Comparison of ENCODE assay signal across 1 cellular context in the genomic region with DNA sequence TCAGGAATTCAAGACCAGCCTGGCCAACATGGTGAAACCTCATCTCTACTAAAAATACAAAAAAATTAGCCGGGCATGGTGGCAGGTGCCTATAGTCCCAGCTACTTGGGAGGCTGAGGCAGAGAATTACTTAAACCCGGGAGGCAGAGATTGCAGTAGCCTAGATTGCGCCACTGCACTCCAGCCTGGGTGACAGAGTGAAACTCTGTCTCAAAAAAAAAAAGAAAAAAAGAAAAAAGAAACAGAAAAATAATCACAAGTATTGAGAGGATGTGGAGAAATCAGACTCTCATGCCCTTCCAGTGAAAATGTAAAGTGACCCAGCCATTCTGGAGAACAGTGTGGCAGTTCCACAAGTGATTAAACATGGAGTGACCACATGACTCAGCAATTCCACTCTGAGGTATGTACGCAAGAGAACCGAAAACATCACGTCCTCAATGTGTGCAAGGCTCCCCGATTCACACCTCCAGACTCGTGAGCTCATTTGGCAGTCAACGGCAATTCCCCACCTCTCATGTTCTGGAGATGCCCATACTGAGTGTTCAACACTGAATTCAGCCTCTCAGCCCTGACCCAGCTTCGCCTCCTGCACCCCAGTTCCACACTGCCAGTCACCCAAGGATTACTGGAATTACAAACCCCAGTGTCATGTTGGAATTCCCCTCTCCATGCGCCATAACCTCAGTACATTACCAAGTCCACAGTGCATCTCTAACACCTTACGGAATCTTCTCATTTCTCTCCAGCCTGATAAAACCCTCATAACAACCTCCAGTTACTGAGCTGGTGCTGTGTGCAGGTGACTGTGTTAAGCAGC.
A peak's percentile ranks its signal among the peaks of the same experiment; 100 is the strongest.
TF ChIP-seq lines count a peak whose summit lies in the region.

No MANE protein-coding gene starts in this region.

TF ChIP-seq in K562, 482 proteins besides CTCF, POLR2A, EP300 and RAD21 (continued from another document):
- TF ChIP-seq, protein P1, sequence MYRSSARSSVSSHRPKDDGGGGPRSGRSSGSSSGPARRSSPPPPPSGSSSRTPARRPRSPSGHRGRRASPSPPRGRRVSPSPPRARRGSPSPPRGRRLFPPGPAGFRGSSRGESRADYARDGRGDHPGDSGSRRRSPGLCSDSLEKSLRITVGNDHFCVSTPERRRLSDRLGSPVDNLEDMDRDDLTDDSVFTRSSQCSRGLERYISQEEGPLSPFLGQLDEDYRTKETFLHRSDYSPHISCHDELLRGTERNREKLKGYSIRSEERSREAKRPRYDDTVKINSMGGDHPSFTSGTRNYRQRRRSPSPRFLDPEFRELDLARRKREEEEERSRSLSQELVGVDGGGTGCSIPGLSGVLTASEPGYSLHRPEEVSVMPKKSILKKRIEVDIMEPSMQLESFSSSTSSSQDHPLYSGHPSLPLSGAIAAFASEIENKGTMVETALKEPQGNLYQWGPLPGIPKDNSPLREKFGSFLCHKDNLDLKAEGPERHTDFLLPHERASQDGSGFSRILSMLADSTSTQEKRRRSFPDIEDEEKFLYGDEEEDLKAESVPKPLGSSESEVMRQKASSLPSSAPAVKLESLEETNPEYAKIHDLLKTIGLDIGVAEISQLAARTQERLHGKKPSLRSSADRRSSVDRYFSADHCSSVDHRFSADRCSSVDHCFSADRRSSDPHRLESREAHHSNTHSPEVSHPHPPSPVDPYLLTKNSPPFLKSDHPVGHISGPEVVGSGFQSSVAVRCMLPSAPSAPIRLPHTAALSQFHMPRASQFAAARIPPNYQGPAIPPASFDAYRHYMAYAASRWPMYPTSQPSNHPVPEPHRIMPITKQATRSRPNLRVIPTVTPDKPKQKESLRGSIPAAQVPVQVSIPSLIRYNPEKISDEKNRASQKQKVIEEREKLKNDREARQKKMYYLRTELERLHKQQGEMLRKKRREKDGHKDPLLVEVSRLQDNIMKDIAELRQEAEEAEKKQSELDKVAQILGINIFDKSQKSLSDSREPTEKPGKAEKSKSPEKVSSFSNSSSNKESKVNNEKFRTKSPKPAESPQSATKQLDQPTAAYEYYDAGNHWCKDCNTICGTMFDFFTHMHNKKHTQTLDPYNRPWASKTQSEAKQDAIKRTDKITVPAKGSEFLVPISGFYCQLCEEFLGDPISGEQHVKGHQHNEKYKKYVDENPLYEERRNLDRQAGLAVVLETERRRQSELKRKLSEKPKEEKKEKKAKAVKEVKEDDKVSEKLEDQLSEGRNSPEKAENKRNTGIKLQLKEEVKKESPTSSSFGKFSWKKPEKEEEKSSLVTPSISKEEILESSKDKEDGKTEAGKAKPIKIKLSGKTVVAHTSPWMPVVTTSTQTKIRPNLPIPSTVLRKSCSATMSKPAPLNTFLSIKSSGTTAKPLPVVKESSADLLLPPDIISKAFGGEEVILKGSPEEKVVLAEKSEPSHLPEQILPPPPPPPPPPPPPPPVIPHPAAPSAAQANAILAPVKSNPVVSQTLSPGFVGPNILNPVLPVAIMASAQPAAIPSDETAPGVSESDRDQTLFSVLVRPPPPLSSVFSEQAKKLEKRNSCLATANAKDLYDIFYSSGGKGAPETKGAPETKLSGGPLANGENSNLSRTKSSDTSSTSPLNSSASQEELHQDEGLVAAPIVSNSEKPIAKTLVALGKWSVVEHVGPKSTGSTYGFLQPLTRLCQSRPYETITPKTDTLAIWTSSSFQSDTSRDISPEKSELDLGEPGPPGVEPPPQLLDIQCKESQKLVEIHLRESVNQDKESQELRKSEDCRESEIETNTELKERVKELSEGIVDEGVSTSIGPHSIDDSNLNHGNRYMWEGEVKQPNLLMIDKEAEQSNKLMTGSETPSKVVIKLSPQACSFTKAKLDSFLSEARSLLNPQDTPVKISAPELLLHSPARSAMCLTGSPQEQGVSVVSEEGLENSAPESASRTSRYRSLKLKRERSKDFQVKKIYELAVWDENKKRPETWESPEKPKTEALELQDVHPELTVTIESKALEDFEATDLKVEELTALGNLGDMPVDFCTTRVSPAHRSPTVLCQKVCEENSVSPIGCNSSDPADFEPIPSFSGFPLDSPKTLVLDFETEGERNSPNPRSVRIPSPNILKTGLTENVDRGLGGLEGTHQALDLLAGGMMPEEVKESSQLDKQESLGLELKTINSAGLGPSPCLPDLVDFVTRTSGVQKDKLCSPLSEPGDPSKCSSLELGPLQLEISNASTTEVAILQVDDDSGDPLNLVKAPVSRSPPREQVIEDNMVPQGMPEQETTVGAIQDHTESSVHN (IDR thresholded peaks at IDR 0.05; ENCODE audit: borderline replicate concordance in 1 of 2, low read depth in 1 of 2), result 0 out of 4 replicates have a peak, but pooled peaks of 1 of the 2 experiments have one; percentile 21
- peak; percentile 96 for TF ChIP-seq C11orf30 (IDR thresholded peaks at IDR 0.05; ENCODE audit: low read depth)
- TF ChIP-seq PHTF2 (CRISPR knock-in tag; IDR thresholded peaks at IDR 0.05), result no peak
- no peak for TF ChIP-seq POLR2B (IDR thresholded peaks at IDR 0.05; ENCODE audit: low read depth, partially characterized antibody)
- TF ChIP-seq, protein P2, sequence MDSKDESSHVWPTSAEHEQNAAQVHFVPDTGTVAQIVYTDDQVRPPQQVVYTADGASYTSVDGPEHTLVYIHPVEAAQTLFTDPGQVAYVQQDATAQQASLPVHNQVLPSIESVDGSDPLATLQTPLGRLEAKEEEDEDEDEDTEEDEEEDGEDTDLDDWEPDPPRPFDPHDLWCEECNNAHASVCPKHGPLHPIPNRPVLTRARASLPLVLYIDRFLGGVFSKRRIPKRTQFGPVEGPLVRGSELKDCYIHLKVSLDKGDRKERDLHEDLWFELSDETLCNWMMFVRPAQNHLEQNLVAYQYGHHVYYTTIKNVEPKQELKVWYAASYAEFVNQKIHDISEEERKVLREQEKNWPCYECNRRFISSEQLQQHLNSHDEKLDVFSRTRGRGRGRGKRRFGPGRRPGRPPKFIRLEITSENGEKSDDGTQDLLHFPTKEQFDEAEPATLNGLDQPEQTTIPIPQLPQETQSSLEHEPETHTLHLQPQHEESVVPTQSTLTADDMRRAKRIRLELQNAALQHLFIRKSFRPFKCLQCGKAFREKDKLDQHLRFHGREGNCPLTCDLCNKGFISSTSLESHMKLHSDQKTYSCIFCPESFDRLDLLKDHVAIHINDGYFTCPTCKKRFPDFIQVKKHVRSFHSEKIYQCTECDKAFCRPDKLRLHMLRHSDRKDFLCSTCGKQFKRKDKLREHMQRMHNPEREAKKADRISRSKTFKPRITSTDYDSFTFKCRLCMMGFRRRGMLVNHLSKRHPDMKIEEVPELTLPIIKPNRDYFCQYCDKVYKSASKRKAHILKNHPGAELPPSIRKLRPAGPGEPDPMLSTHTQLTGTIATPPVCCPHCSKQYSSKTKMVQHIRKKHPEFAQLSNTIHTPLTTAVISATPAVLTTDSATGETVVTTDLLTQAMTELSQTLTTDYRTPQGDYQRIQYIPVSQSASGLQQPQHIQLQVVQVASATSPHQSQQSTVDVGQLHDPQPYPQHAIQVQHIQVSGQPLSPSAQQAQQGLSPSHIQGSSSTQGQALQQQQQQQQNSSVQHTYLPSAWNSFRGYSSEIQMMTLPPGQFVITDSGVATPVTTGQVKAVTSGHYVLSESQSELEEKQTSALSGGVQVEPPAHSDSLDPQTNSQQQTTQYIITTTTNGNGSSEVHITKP (IDR thresholded peaks at IDR 0.05; ENCODE audit: partially characterized antibody), result peak; percentile 66
- TF ChIP-seq HDAC8 (tag; IDR thresholded peaks at IDR 0.05), result 0 out of 2 replicates have a peak, but pooled peaks have one; percentile 33
- no peak for TF ChIP-seq DIDO1 (tag; IDR thresholded peaks at IDR 0.05; ENCODE audit: low read depth)
- peak; percentile 98 for TF ChIP-seq ZNF316 (IDR thresholded peaks at IDR 0.05)
- peak; percentile 17; the same call in 1 of the 2 replicates for TF ChIP-seq ZEB2 (IDR thresholded peaks at IDR 0.05)
- TF ChIP-seq BACH1 (tag; IDR thresholded peaks at IDR 0.05), result peak; percentile 93
